ENCODE assay signal across 15 cellular contexts in genomic region chr11:14189874-14190273, GRCh38.
DNase-seq lines count a peak whose midpoint lies in the region; ATAC-seq and TF ChIP-seq lines count a peak whose summit lies in the region.
"Had no signal": no experiment of that assay in that cellular context is flagged by ENCODE, and none has a peak within 500 bp of the region (broad histone marks: within the 10 kb centered on the region; RNA-seq: fewer than 3 reads in every experiment).

No MANE protein-coding gene starts in this region.

- CTCF ChIA-PET in MCF 10A (lab: Yijun Ruan, JAX) (interaction anchor here (1.0 to 1.7 kb wide), 3 partner anchors 10 to 243 kb away, joined by 4 to 7 read pairs (median 5); no protein-coding TSS in a partner anchor), mammary epithelial cell (lab: Charles Lee; ENCODE audit: low non-redundant PET) (no interaction called here)

- no peak overlapping the region for H3K9ac ChIP-seq in mammary epithelial cell (ENCODE audit: insufficient read depth, low read length)

- H3K4me3 ChIP-seq in mammary epithelial cell (replicated peaks in 1 of 3; ENCODE audit: insufficient read depth in 1 of 3, low read depth in 2 of 3, low read length in 3 of 3) (no peak overlapping the region), fibroblast of pulmonary artery (replicated peaks; ENCODE audit: low read depth, low read length) (no peak overlapping the region), HAP-1 (no peak overlapping the region)

- no peak overlapping the region for H3K4me2 ChIP-seq in mammary epithelial cell (ENCODE audit: insufficient read depth, low read depth, low read length)

- no peak overlapping the region for H3K27ac Mint-ChIP-seq in MCF 10A (ENCODE audit: low read depth, unreplicated experiment)
- H3K27ac Mint-ChIP-seq in naive B cell = peak overlapping the region in 1 of 6 donors; percentile 59
- no peak overlapping the region for H3K27ac Mint-ChIP-seq in T-helper 17 cell

- peak; percentile 76 for DNase-seq in MCF 10A (ENCODE audit: unreplicated experiment)
- no peak for DNase-seq in mammary epithelial cell
- peak; percentile 10 for DNase-seq in fibroblast of pulmonary artery (ENCODE audit: low read depth)
- DNase-seq in naive B cell = peak; percentile 3
- no peak for DNase-seq in HAP-1 (ENCODE audit: low spot score in 2 of 2)
- no peak for DNase-seq in stimulated activated CD4-positive, alpha-beta T cell treated with anti-CD3 and anti-CD28 coated beads, Interleukin-2, amount 100 ng/mL, for 48 hours
- no peak for DNase-seq in SIG-M5 treated with dmso at 0.1 percent for 504 hours (lab: John Stamatoyannopoulos, UW; ENCODE audit: unreplicated experiment)
- DNase-seq in T-helper 17 cell = no peak
- DNase-seq: 8988T; activated CD8-positive, alpha-beta memory T cell treated with anti-CD3 and anti-CD28 coated beads, Interleukin-2, amount 50 U/mL, for 48 hours; amniotic stem cell; GOT3; MM.1S; SHP77 treated with DMSO at 0.1 percent for 48 hours had no signal

- no peaks in the 10 kb centered on the region for H3K36me3 ChIP-seq in mammary epithelial cell (ENCODE audit: insufficient read depth, low read length)
- H3K36me3 ChIP-seq in HAP-1 (replicated peaks) = no peaks in the 10 kb centered on the region

- H3K27me3 ChIP-seq in mammary epithelial cell (ENCODE audit: insufficient read depth, low read length) (peaks cover 4% of the 10 kb centered on the region), HAP-1 (ENCODE audit: low read depth) (peaks cover 3% of the 10 kb centered on the region; the same call in 1 of the 2 replicates)

- no peak overlapping the region for H2AFZ ChIP-seq in mammary epithelial cell (ENCODE audit: low read depth, low read length)

- TF ChIP-seq CTCF in MCF 10A (IDR thresholded peaks at IDR 0.05; ENCODE audit: unreplicated experiment) (no peak), mammary epithelial cell (conservative IDR thresholded peaks at IDR 0.05 in 1 of 2, IDR thresholded peaks at IDR 0.05 in 1 of 2; ENCODE audit: extremely low read depth in 1 of 2, insufficient read depth in 1 of 2, low read depth in 1 of 2, low read length in 2 of 2) (no peak), fibroblast of pulmonary artery (IDR thresholded peaks at IDR 0.05; ENCODE audit: low read length, missing control alignments) (no peak)

- ATAC-seq in naive B cell (ENCODE audit: low read depth in 2 of 2) (peak; percentile 40 to 58), T-helper 17 cell (no peak)

- in situ Hi-C loops in mammary epithelial cell (cut with MboI; ENCODE audit: low sequenced_read_pairs in 2 of 2) (no loop called here), HAP-1 (cut with MboI; ENCODE audit: low sequenced_read_pairs) (no loop called here)

- H3K4me1 ChIP-seq in mammary epithelial cell (ENCODE audit: insufficient read depth, low read length) = no peaks in the 10 kb centered on the region
- H3K4me1 ChIP-seq in HAP-1 = no peaks in the 10 kb centered on the region

- BruUV-seq in MCF 10A (replicated peaks; lab: Mats Ljungman, UMichigan) (no TSS peak), mammary epithelial cell (replicated peaks; lab: Mats Ljungman, UMichigan) (no TSS peak)

- H3K9me3 ChIP-seq in mammary epithelial cell (replicated peaks; ENCODE audit: insufficient read depth, low read length) (no peaks in the 10 kb centered on the region), HAP-1 (no peaks in the 10 kb centered on the region), T-helper 17 cell (ENCODE audit: control insufficient read depth, low read length, poor library complexity, severe bottlenecking) (no peaks in the 10 kb centered on the region)

- intact Hi-C loops in MCF 10A (cut with micrococcal nuclease) = no loop called here
- intact Hi-C loops in mammary epithelial cell (cut with micrococcal nuclease) = no loop called here

- H3K27me3 Mint-ChIP-seq in MCF 10A (ENCODE audit: insufficient read depth, unreplicated experiment) = peaks cover 33% of the 10 kb centered on the region
- peaks cover 6 to 12% (median 8%) of the 10 kb centered on the region in 3 donors for H3K27me3 Mint-ChIP-seq in naive B cell
- no peaks in the 10 kb centered on the region for H3K27me3 Mint-ChIP-seq in T-helper 17 cell

- no peak overlapping the region for H3K27ac ChIP-seq in mammary epithelial cell (ENCODE audit: insufficient read depth, low read depth, low read length)
- H3K27ac ChIP-seq: VCaP had no signal

- POLR2A ChIA-PET in MCF 10A (lab: Yijun Ruan, JAX) = no interaction called here

- WGBS in mammary epithelial cell (ENCODE audit: low coverage, missing lambda C conversion rate) = 74% methylated on average over 3 of the region's 3 CpGs

- H3K4me3 Mint-ChIP-seq in MCF 10A (ENCODE audit: unreplicated experiment) = no peak overlapping the region
- no peak overlapping the region for H3K4me3 Mint-ChIP-seq in naive B cell
- H3K4me3 Mint-ChIP-seq in T-helper 17 cell = no peak overlapping the region

- H3K79me2 ChIP-seq in mammary epithelial cell (ENCODE audit: insufficient read depth, low read length) = no peaks in the 10 kb centered on the region

- H3K9me3 Mint-ChIP-seq in MCF 10A (ENCODE audit: unreplicated experiment) = no peaks in the 10 kb centered on the region
- H3K9me3 Mint-ChIP-seq in naive B cell = peaks cover 0 to 2% (median 0%) of the 10 kb centered on the region in 7 donors

- dilution Hi-C loops in mammary epithelial cell (cut with HindIII; ENCODE audit: low sequenced_read_pairs) = loop anchor here (5.0 kb wide), 1 partner anchor 108 kb away; no protein-coding TSS in a partner anchor

- H4K20me1 ChIP-seq in mammary epithelial cell (ENCODE audit: insufficient read depth, low read length) = no peaks in the 10 kb centered on the region

- H3K36me3 Mint-ChIP-seq in MCF 10A (ENCODE audit: insufficient read depth, unreplicated experiment) = no peaks in the 10 kb centered on the region
- H3K36me3 Mint-ChIP-seq in naive B cell = no peaks in the 10 kb centered on the region
- H3K36me3 Mint-ChIP-seq in T-helper 17 cell (ENCODE audit: low read depth) = peaks cover 14% of the 10 kb centered on the region

- H3K4me1 Mint-ChIP-seq in MCF 10A (ENCODE audit: insufficient read depth, unreplicated experiment) (no peaks in the 10 kb centered on the region), naive B cell (peaks cover 8 to 20% (median 12%) of the 10 kb centered on the region in 3 donors), T-helper 17 cell (no peaks in the 10 kb centered on the region)

Comparison
In these comparisons a context has a peak if more than half of its experiments do, and no peak if none do; other contexts are left out.
1. DNase-seq: peak in MCF 10A (single experiment), fibroblast of pulmonary artery (single experiment) and naive B cell (single experiment); none in mammary epithelial cell (single experiment), HAP-1 (0 of 2), stimulated activated CD4-positive, alpha-beta T cell treated with anti-CD3 and anti-CD28 coated beads, Interleukin-2, amount 100 ng/mL, for 48 hours (0 of 2), SIG-M5 treated with dmso at 0.1 percent for 504 hours (single experiment) and T-helper 17 cell (0 of 3).